1 cellular context compared by ENCODE assay signal in the genomic region with DNA sequence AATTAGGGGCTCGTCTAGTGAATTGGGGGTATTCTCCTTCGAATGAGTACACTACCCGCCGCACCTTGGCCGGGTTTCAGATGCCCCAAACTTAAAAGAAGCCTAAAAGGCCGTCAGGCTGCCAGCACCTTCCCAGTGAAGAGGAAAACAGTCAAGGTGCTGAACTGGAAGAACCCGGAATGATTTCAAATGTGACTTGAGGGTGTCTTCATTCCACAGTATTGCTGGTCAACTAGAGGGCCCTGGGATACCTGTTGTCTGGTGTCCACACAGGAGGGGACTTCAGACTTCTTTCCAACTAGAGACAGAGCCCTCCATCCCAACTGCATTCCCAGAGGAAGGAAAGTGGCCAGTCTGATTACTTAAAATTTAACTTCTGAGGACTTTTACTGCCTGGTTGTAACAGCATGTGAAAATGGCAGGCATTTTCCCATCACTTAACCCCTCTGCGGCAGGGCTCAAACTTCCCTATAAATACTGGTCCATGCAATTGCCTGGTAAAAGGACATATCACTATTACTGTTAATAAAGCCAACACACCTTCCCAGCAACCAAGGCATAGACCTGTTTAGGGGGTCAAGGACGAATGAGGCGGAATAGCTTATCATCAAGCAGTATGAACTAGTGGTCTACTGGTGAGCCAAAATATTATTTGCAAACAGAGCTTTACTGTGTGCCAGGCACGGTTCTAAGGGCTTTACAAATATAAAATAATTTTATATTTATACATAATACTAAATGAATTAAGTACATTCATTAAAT.
TF ChIP-seq lines count a peak whose summit lies in the region.

No MANE protein-coding gene starts in this region.

TF ChIP-seq in GM12878, 131 proteins besides CTCF, POLR2A, EP300 and RAD21 (continued from another document):
- TF ChIP-seq, protein P1, sequence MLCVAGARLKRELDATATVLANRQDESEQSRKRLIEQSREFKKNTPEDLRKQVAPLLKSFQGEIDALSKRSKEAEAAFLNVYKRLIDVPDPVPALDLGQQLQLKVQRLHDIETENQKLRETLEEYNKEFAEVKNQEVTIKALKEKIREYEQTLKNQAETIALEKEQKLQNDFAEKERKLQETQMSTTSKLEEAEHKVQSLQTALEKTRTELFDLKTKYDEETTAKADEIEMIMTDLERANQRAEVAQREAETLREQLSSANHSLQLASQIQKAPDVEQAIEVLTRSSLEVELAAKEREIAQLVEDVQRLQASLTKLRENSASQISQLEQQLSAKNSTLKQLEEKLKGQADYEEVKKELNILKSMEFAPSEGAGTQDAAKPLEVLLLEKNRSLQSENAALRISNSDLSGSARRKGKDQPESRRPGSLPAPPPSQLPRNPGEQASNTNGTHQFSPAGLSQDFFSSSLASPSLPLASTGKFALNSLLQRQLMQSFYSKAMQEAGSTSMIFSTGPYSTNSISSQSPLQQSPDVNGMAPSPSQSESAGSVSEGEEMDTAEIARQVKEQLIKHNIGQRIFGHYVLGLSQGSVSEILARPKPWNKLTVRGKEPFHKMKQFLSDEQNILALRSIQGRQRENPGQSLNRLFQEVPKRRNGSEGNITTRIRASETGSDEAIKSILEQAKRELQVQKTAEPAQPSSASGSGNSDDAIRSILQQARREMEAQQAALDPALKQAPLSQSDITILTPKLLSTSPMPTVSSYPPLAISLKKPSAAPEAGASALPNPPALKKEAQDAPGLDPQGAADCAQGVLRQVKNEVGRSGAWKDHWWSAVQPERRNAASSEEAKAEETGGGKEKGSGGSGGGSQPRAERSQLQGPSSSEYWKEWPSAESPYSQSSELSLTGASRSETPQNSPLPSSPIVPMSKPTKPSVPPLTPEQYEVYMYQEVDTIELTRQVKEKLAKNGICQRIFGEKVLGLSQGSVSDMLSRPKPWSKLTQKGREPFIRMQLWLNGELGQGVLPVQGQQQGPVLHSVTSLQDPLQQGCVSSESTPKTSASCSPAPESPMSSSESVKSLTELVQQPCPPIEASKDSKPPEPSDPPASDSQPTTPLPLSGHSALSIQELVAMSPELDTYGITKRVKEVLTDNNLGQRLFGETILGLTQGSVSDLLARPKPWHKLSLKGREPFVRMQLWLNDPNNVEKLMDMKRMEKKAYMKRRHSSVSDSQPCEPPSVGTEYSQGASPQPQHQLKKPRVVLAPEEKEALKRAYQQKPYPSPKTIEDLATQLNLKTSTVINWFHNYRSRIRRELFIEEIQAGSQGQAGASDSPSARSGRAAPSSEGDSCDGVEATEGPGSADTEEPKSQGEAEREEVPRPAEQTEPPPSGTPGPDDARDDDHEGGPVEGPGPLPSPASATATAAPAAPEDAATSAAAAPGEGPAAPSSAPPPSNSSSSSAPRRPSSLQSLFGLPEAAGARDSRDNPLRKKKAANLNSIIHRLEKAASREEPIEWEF (IDR thresholded peaks at IDR 0.05; ENCODE audit: insufficient replicate concordance, low read depth, low read length), result peak; percentile 38
